In genomic region chr19:18700501-18701249, GRCh38 we compare ENCODE assay signal across 1 cellular context.
TF ChIP-seq lines count a peak whose summit lies in the region.

No MANE protein-coding gene starts in this region.

TF ChIP-seq in WTC11, 78 proteins besides CTCF, POLR2A, EP300 and RAD21 (continued from another document):
- TF ChIP-seq CDX4 (CRISPR knock-in tag; IDR thresholded peaks at IDR 0.05; ENCODE audit: borderline replicate concordance) (no peak), TEAD1 (CRISPR knock-in tag; IDR thresholded peaks at IDR 0.05) (no peak), ETV6 (CRISPR knock-in tag; IDR thresholded peaks at IDR 0.05) (no peak), NFYB (CRISPR knock-in tag; conservative IDR thresholded peaks at IDR 0.05; ENCODE audit: low read depth) (no peak), MXD4 (CRISPR knock-in tag; IDR thresholded peaks at IDR 0.05; ENCODE audit: borderline replicate concordance) (no peak), ZNF263 (CRISPR knock-in tag; IDR thresholded peaks at IDR 0.05; ENCODE audit: low read depth) (no peak), ZNF416 (CRISPR knock-in tag; IDR thresholded peaks at IDR 0.05) (no peak), KAT7 (CRISPR knock-in tag; IDR thresholded peaks at IDR 0.05; ENCODE audit: borderline replicate concordance) (no peak), SMAD4 (CRISPR knock-in tag; IDR thresholded peaks at IDR 0.05) (no peak), OVOL2 (CRISPR knock-in tag; IDR thresholded peaks at IDR 0.05; ENCODE audit: borderline replicate concordance) (no peak), JAZF1 (CRISPR knock-in tag; IDR thresholded peaks at IDR 0.05) (no peak)
- TF ChIP-seq, protein P1, sequence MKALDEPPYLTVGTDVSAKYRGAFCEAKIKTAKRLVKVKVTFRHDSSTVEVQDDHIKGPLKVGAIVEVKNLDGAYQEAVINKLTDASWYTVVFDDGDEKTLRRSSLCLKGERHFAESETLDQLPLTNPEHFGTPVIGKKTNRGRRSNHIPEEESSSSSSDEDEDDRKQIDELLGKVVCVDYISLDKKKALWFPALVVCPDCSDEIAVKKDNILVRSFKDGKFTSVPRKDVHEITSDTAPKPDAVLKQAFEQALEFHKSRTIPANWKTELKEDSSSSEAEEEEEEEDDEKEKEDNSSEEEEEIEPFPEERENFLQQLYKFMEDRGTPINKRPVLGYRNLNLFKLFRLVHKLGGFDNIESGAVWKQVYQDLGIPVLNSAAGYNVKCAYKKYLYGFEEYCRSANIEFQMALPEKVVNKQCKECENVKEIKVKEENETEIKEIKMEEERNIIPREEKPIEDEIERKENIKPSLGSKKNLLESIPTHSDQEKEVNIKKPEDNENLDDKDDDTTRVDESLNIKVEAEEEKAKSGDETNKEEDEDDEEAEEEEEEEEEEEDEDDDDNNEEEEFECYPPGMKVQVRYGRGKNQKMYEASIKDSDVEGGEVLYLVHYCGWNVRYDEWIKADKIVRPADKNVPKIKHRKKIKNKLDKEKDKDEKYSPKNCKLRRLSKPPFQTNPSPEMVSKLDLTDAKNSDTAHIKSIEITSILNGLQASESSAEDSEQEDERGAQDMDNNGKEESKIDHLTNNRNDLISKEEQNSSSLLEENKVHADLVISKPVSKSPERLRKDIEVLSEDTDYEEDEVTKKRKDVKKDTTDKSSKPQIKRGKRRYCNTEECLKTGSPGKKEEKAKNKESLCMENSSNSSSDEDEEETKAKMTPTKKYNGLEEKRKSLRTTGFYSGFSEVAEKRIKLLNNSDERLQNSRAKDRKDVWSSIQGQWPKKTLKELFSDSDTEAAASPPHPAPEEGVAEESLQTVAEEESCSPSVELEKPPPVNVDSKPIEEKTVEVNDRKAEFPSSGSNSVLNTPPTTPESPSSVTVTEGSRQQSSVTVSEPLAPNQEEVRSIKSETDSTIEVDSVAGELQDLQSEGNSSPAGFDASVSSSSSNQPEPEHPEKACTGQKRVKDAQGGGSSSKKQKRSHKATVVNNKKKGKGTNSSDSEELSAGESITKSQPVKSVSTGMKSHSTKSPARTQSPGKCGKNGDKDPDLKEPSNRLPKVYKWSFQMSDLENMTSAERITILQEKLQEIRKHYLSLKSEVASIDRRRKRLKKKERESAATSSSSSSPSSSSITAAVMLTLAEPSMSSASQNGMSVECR (CRISPR knock-in tag; IDR thresholded peaks at IDR 0.05; ENCODE audit: borderline replicate concordance), result 0 out of 2 replicates have a peak, but pooled peaks have one; percentile 18
